Comparison of ENCODE assay signal across 1 cellular context in genomic region chr19:511101-511841, GRCh38.
A peak's percentile ranks its signal among the peaks of the same experiment; 100 is the strongest.
TF ChIP-seq lines count a peak whose summit lies in the region.

No MANE protein-coding gene starts in this region.

TF ChIP-seq in WTC11, 78 proteins besides CTCF, POLR2A, EP300 and RAD21 (continued from another document):
- TF ChIP-seq, protein P1, sequence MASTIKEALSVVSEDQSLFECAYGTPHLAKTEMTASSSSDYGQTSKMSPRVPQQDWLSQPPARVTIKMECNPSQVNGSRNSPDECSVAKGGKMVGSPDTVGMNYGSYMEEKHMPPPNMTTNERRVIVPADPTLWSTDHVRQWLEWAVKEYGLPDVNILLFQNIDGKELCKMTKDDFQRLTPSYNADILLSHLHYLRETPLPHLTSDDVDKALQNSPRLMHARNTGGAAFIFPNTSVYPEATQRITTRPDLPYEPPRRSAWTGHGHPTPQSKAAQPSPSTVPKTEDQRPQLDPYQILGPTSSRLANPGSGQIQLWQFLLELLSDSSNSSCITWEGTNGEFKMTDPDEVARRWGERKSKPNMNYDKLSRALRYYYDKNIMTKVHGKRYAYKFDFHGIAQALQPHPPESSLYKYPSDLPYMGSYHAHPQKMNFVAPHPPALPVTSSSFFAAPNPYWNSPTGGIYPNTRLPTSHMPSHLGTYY (CRISPR knock-in tag; IDR thresholded peaks at IDR 0.05), result no peak
- TF ChIP-seq, protein P2, sequence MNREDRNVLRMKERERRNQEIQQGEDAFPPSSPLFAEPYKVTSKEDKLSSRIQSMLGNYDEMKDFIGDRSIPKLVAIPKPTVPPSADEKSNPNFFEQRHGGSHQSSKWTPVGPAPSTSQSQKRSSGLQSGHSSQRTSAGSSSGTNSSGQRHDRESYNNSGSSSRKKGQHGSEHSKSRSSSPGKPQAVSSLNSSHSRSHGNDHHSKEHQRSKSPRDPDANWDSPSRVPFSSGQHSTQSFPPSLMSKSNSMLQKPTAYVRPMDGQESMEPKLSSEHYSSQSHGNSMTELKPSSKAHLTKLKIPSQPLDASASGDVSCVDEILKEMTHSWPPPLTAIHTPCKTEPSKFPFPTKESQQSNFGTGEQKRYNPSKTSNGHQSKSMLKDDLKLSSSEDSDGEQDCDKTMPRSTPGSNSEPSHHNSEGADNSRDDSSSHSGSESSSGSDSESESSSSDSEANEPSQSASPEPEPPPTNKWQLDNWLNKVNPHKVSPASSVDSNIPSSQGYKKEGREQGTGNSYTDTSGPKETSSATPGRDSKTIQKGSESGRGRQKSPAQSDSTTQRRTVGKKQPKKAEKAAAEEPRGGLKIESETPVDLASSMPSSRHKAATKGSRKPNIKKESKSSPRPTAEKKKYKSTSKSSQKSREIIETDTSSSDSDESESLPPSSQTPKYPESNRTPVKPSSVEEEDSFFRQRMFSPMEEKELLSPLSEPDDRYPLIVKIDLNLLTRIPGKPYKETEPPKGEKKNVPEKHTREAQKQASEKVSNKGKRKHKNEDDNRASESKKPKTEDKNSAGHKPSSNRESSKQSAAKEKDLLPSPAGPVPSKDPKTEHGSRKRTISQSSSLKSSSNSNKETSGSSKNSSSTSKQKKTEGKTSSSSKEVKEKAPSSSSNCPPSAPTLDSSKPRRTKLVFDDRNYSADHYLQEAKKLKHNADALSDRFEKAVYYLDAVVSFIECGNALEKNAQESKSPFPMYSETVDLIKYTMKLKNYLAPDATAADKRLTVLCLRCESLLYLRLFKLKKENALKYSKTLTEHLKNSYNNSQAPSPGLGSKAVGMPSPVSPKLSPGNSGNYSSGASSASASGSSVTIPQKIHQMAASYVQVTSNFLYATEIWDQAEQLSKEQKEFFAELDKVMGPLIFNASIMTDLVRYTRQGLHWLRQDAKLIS (CRISPR knock-in tag; IDR thresholded peaks at IDR 0.05; ENCODE audit: borderline replicate concordance), result no peak
- TF ChIP-seq, protein P3, sequence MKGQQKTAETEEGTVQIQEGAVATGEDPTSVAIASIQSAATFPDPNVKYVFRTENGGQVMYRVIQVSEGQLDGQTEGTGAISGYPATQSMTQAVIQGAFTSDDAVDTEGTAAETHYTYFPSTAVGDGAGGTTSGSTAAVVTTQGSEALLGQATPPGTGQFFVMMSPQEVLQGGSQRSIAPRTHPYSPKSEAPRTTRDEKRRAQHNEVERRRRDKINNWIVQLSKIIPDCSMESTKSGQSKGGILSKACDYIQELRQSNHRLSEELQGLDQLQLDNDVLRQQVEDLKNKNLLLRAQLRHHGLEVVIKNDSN (CRISPR knock-in tag; IDR thresholded peaks at IDR 0.05), result peak; percentile 29; the same call in 1 of the 2 replicates
- TF ChIP-seq FOXJ3 (CRISPR knock-in tag; IDR thresholded peaks at IDR 0.05; ENCODE audit: borderline replicate concordance), result no peak
- 0 out of 2 replicates have a peak, but pooled peaks have one; percentile 35 for TF ChIP-seq TEAD4 (CRISPR knock-in tag; IDR thresholded peaks at IDR 0.05)
- TF ChIP-seq FOXK1 (CRISPR knock-in tag; IDR thresholded peaks at IDR 0.05), result no peak
- TF ChIP-seq TP53 (CRISPR knock-in tag; IDR thresholded peaks at IDR 0.05), result no peak
- TF ChIP-seq TEAD1 (CRISPR knock-in tag; IDR thresholded peaks at IDR 0.05), result no peak
- no peak for TF ChIP-seq GABPB1 (CRISPR knock-in tag; IDR thresholded peaks at IDR 0.05)
- TF ChIP-seq ZNF671 (CRISPR knock-in tag; IDR thresholded peaks at IDR 0.05), result no peak
- no peak for TF ChIP-seq TCF7 (CRISPR knock-in tag; IDR thresholded peaks at IDR 0.05; ENCODE audit: low read depth)
- no peak for TF ChIP-seq ZNF532 (CRISPR knock-in tag; IDR thresholded peaks at IDR 0.05; ENCODE audit: borderline replicate concordance)
- TF ChIP-seq ZNF423 (CRISPR knock-in tag; IDR thresholded peaks at IDR 0.05), result peak; percentile 40; the same call in 1 of the 2 replicates
- TF ChIP-seq ZMAT4 (CRISPR knock-in tag; IDR thresholded peaks at IDR 0.05), result no peak
- peak; percentile 88 for TF ChIP-seq ZBTB21 (CRISPR knock-in tag; IDR thresholded peaks at IDR 0.05; ENCODE audit: borderline replicate concordance)
- no peak for TF ChIP-seq MXD4 (CRISPR knock-in tag; IDR thresholded peaks at IDR 0.05; ENCODE audit: borderline replicate concordance)
- no peak for TF ChIP-seq ZNF232 (CRISPR knock-in tag; IDR thresholded peaks at IDR 0.05)
- TF ChIP-seq, protein P4, sequence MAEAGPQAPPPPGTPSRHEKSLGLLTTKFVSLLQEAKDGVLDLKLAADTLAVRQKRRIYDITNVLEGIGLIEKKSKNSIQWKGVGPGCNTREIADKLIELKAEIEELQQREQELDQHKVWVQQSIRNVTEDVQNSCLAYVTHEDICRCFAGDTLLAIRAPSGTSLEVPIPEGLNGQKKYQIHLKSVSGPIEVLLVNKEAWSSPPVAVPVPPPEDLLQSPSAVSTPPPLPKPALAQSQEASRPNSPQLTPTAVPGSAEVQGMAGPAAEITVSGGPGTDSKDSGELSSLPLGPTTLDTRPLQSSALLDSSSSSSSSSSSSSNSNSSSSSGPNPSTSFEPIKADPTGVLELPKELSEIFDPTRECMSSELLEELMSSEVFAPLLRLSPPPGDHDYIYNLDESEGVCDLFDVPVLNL (CRISPR knock-in tag; IDR thresholded peaks at IDR 0.05; ENCODE audit: borderline replicate concordance, low read depth), result no peak
- TF ChIP-seq, protein P5, sequence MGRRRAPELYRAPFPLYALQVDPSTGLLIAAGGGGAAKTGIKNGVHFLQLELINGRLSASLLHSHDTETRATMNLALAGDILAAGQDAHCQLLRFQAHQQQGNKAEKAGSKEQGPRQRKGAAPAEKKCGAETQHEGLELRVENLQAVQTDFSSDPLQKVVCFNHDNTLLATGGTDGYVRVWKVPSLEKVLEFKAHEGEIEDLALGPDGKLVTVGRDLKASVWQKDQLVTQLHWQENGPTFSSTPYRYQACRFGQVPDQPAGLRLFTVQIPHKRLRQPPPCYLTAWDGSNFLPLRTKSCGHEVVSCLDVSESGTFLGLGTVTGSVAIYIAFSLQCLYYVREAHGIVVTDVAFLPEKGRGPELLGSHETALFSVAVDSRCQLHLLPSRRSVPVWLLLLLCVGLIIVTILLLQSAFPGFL (CRISPR knock-in tag; IDR thresholded peaks at IDR 0.05; ENCODE audit: borderline replicate concordance), result no peak
- TF ChIP-seq SP1 (CRISPR knock-in tag; conservative IDR thresholded peaks at IDR 0.05), result peak; percentile 14; the same call in 1 of the 2 replicates
TF ChIP-seq in WTC11: peak in this region for 5.
